Comparison of ENCODE assay signal across 8 cellular contexts in genomic region chr10:71769279-71769823, GRCh38. TPM values are rescaled to one million over a fixed set of nuclear protein-coding genes. Genes with fewer than 3 reads are reported as not detected.
A peak's percentile ranks its signal among the peaks of the same experiment; 100 is the strongest.
DNase-seq lines count a peak whose midpoint lies in the region; ATAC-seq, FAIRE-seq and TF ChIP-seq lines count a peak whose summit lies in the region.

No MANE protein-coding gene starts in this region.

- intact Hi-C loops in left ventricle myocardium superior (cut with micrococcal nuclease) (no loop called here), thyroid gland (cut with DNase I) (no loop called here)

- H2AFZ ChIP-seq in GM23248: peak overlapping the region; percentile 19; the same call in 1 of the 2 replicates

- H3K27ac ChIP-seq in GM23248: peak overlapping the region; percentile 98
- H3K27ac ChIP-seq in thyroid gland: peak overlapping the region; percentile 52 to 87 (median 85)

- H3K27me3 Mint-ChIP-seq in T-helper 17 cell: no peaks in the 10 kb centered on the region

- peaks cover 35% of the 10 kb centered on the region; the same call in 1 of the 2 replicates for H3K79me2 ChIP-seq in GM23248 (ENCODE audit: insufficient read depth)

- peak overlapping the region; percentile 78 for H3K9ac ChIP-seq in GM23248

- DNase-seq in GM12891 (ENCODE audit: insufficient read length, low spot score) (no peak), GM23248 (peak; percentile 58), T-helper 17 cell (no peak), left ventricle myocardium superior (peak; percentile 15), thyroid gland (no peak), kidney glomerular epithelial cell (lab: John Stamatoyannopoulos, UW) (no peak), retina (no peak)

- H3K27ac Mint-ChIP-seq in T-helper 17 cell: peak overlapping the region; percentile 96

- peaks cover 39% of the 10 kb centered on the region for H3F3A ChIP-seq in GM23248 (ENCODE audit: insufficient read depth)

- peak; percentile 74 for FAIRE-seq in GM12891 (lab: Jason Lieb, UNC)

- H3K4me3 ChIP-seq in GM23248 (peak overlapping the region; percentile 60), thyroid gland (replicated peaks in 1 of 3) (no peak overlapping the region)

- H3K36me3 ChIP-seq in GM23248 (ENCODE audit: low read depth) (no peaks in the 10 kb centered on the region), thyroid gland (no peaks in the 10 kb centered on the region)

- ATAC-seq in T-helper 17 cell (peak; percentile 3), left ventricle myocardium superior (no peak), esophagus mucosa (no peak)

- H4K20me1 ChIP-seq in GM23248 (ENCODE audit: insufficient read depth): no peaks in the 10 kb centered on the region

- H3K27me3 ChIP-seq in GM23248 (replicated peaks; ENCODE audit: insufficient read depth) (no peaks in the 10 kb centered on the region), thyroid gland (no peaks in the 10 kb centered on the region)

- WGBS in GM23248 (ENCODE audit: low coverage in 1 of 2, low lambda C conversion rate in 2 of 2, missing lambda C conversion rate in 2 of 2), 2 experiments: 32 to 35% methylated on average over 5 of the region's 5 CpGs
- WGBS in thyroid gland, 2 donors: 55 to 66% methylated on average over 5 of the region's 5 CpGs

- H3K4me1 ChIP-seq in GM23248 (ENCODE audit: insufficient read depth): peaks cover 73% of the 10 kb centered on the region
- peaks cover 15 to 89% of the 10 kb centered on the region in 2 donors for H3K4me1 ChIP-seq in thyroid gland

- H3K9me3 ChIP-seq in GM23248 (ENCODE audit: low read depth): no peaks in the 10 kb centered on the region
- H3K9me3 ChIP-seq in T-helper 17 cell (ENCODE audit: control insufficient read depth, low read length, poor library complexity, severe bottlenecking): peaks cover 2% of the 10 kb centered on the region
- H3K9me3 ChIP-seq in thyroid gland: no peaks in the 10 kb centered on the region

- TF ChIP-seq POLR2A in GM12891 (IDR thresholded peaks at IDR 0.05; ENCODE audit: low read depth, low read length) (no peak), thyroid gland (IDR thresholded peaks at IDR 0.05) (no peak)

- H3K36me3 Mint-ChIP-seq in T-helper 17 cell (ENCODE audit: low read depth): peaks cover 5% of the 10 kb centered on the region

- in situ Hi-C loops in GM23248 (cut with MboI): no loop called here

- H3K9me2 ChIP-seq in GM23248 (ENCODE audit: insufficient read depth): no peaks in the 10 kb centered on the region

- no peak for TF ChIP-seq CTCF in thyroid gland (IDR thresholded peaks at IDR 0.05)

- H3K4me3 Mint-ChIP-seq in T-helper 17 cell: peak overlapping the region; percentile 95

- H3K4me1 Mint-ChIP-seq in T-helper 17 cell: peaks cover 63% of the 10 kb centered on the region

- H3K4me2 ChIP-seq in GM23248 (ENCODE audit: unreplicated experiment): peak overlapping the region; percentile 85

TF ChIP-seq in GM12891, 5 proteins besides CTCF, POLR2A, EP300 and RAD21:
- TF ChIP-seq PAX5 (IDR thresholded peaks at IDR 0.05; ENCODE audit: insufficient read depth, low read length, severe bottlenecking): no peak
- peak; percentile 93 for TF ChIP-seq SPI1 (IDR thresholded peaks at IDR 0.05; ENCODE audit: low read depth, low read length)

RNA-seq across cellular contexts. Expression of gene VSIR, which starts 4.0 kb away (rescaled TPM):
- polyA plus RNA-seq in GM12891 (2012; ENCODE audit: low read depth, missing spikeins): 3.8 TPM
- total RNA-seq in GM23248 (2014; rRNA removed; shearing (Covaris generic)): 60.8 and 81.6 TPM in 2 replicates
- 152 and 153 TPM in 2 replicates for polyA plus RNA-seq in GM23248 (2016; fragmentation: Nextera tagmentation; extraction: Ambion mirVana)
- total RNA-seq in T-helper 17 cell (100 to 1,000 TPM; 119 to 124 TPM), left ventricle myocardium superior (127 TPM), thyroid gland (10 to 100 TPM; 20.0 to 27.2 (median 21.3) TPM), esophagus mucosa (45.8 TPM)

RNA-seq across cellular contexts. Expression of gene C10orf105, which starts 49.8 kb away (rescaled TPM):
- 0.04 TPM for polyA plus RNA-seq in GM12891 (2012; ENCODE audit: low read depth, missing spikeins)
- not detected in 2 replicates for total RNA-seq in GM23248 (2014; rRNA removed; shearing (Covaris generic))
- polyA plus RNA-seq in GM23248 (2016; fragmentation: Nextera tagmentation; extraction: Ambion mirVana): 0.06 TPM in 1 of 2 replicates, not detected in the other
- under 1 TPM; 0.31 to 0.37 TPM for total RNA-seq in T-helper 17 cell
- total RNA-seq in left ventricle myocardium superior: 0.07 TPM
- not detected for total RNA-seq in thyroid gland
- not detected for total RNA-seq in esophagus mucosa

Comparison
In these comparisons a context has a peak if more than half of its experiments do, and no peak if none do; other contexts are left out.
1. DNase-seq: peak in GM23248 (single experiment) and left ventricle myocardium superior (single experiment); none in GM12891 (single experiment), T-helper 17 cell (0 of 3), thyroid gland (0 of 2), kidney glomerular epithelial cell (single experiment) and retina (single experiment).